Comparison of ENCODE assay signal across 8 cellular contexts in the genomic region with DNA sequence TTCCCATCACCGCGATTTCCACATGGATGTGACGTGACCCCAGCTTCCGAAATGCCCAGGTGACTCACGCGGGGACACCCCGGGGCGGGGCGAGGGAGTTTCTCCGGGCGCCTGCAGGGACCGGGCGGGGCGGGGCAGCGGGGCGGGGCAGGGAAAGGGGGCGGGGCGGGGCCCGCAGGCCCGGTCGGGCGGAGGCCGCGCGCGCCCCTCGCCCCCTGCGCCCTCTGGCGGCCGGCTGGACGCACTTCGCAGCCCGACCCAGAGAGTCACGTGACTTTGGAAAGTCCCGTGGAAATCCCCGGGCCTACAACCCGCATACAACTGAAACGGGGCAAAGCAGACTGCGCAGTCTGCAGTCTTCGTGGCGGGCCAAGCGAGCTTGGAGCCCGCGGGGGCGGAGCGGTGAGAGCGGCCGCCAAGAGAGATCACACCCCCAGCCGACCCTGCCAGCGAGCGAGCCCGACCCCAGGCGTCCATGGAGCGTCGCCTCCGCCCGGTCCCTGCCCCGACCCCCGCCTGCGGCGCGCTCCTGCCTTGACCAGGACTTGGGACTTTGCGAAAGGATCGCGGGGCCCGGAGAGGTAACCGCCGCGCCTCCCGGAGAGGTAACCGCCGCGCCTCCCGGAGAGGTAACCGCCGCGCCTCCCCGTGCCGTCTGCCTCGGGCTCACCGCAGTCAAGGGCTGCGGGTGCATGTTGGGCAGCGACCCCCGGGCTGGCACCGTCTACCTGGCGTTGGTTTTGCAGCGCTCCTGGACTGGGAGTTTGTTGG. TPM values are rescaled to one million over a fixed set of nuclear protein-coding genes. Genes with fewer than 3 reads are reported as not detected.
DNase-seq lines count a peak whose midpoint lies in the region; ATAC-seq, FAIRE-seq and TF ChIP-seq lines count a peak whose summit lies in the region.

TNFAIP3 (plus strand) TSS at position 346 of the 771 bp plus-strand sequence. CDS start 3,969 bp downstream, outside the sequence.

- H3K27ac Mint-ChIP-seq in activated T-cell treated with anti-CD3 and anti-CD28 coated beads, Interleukin-2, amount 50 U/mL, for 72 hours: peak within 1 kb of the TSS; percentile 98
- peak within 1 kb of the TSS; percentile 96 to 99 (median 99) for H3K27ac Mint-ChIP-seq in naive thymus-derived CD8-positive, alpha-beta T cell
- H3K27ac Mint-ChIP-seq in stimulated activated naive B cell treated with anti-CD40 and anti-IgM and Interleukin-4, amounts not matched to agents 10 μg/mL and 1 μg/mL and 100 μg/mL, for 72 hours: peak within 1 kb of the TSS; percentile 97

- DNase-seq in DND-41 (peak; percentile 92), RCC 7860 (ENCODE audit: low spot score) (peak; percentile 85), fibroblast of gingiva (ENCODE audit: low read depth) (peak; percentile 94)
- DNase-seq in activated T-cell treated with anti-CD3 and anti-CD28 coated beads, Interleukin-2, amount 50 U/mL, for 72 hours: peak; percentile 96 to 98
- peak; percentile 93 to 100 (median 96) for DNase-seq in naive thymus-derived CD8-positive, alpha-beta T cell
- peak; percentile 96 for DNase-seq in stimulated activated naive B cell treated with anti-CD40 and anti-IgM and Interleukin-4, amounts not matched to agents 10 μg/mL and 1 μg/mL and 100 μg/mL, for 72 hours

- peak; percentile 57; the same call in 1 of the 2 replicates for TF ChIP-seq RAD21 in Ishikawa (IDR thresholded peaks at IDR 0.05; ENCODE audit: low read depth)

- ATAC-seq in DND-41 (ENCODE audit: insufficient read depth, low read depth) (peak; percentile 67), GM21619 (IDR thresholded peaks at IDR 0.05; ENCODE audit: unreplicated experiment) (peak; percentile 61)
- peak; percentile 79 to 80 for ATAC-seq in activated T-cell treated with anti-CD3 and anti-CD28 coated beads, Interleukin-2, amount 50 U/mL, for 72 hours (replicated peaks in 1 of 2)
- peak; percentile 71 to 74 for ATAC-seq in naive thymus-derived CD8-positive, alpha-beta T cell
- ATAC-seq in stimulated activated naive B cell treated with anti-CD40 and anti-IgM and Interleukin-4, amounts not matched to agents 10 μg/mL and 1 μg/mL and 100 μg/mL, for 72 hours (replicated peaks): peak; percentile 76 to 79

- peak within 1 kb of the TSS; percentile 66 for H2AFZ ChIP-seq in DND-41 (ENCODE audit: low read depth, low read length)

- FAIRE-seq in RCC 7860 (lab: Jason Lieb, UNC): no peak

- H3K9me3 Mint-ChIP-seq in activated T-cell treated with anti-CD3 and anti-CD28 coated beads, Interleukin-2, amount 50 U/mL, for 72 hours: no peaks in the 10 kb centered on the region
- H3K9me3 Mint-ChIP-seq in naive thymus-derived CD8-positive, alpha-beta T cell: no peaks in the 10 kb centered on the region
- peaks cover 2 to 3% of the 10 kb centered on the region in 2 donors for H3K9me3 Mint-ChIP-seq in stimulated activated naive B cell treated with anti-CD40 and anti-IgM and Interleukin-4, amounts not matched to agents 10 μg/mL and 1 μg/mL and 100 μg/mL, for 72 hours

- peaks cover 39 to 48% of the 10 kb centered on the region in 2 donors for H3K36me3 Mint-ChIP-seq in activated T-cell treated with anti-CD3 and anti-CD28 coated beads, Interleukin-2, amount 50 U/mL, for 72 hours (ENCODE audit: insufficient read depth in 2 of 2)
- peaks cover 4 to 21% (median 20%) of the 10 kb centered on the region in 3 donors for H3K36me3 Mint-ChIP-seq in naive thymus-derived CD8-positive, alpha-beta T cell
- H3K36me3 Mint-ChIP-seq in stimulated activated naive B cell treated with anti-CD40 and anti-IgM and Interleukin-4, amounts not matched to agents 10 μg/mL and 1 μg/mL and 100 μg/mL, for 72 hours: peaks cover 49 to 67% of the 10 kb centered on the region in 2 donors

- H3K9ac ChIP-seq in DND-41 (ENCODE audit: low read depth, low read length): peak within 1 kb of the TSS; percentile 92

- peaks cover 59% of the 10 kb centered on the region for H3K36me3 ChIP-seq in DND-41 (ENCODE audit: insufficient read depth, low read length)

- TF ChIP-seq CTCF in DND-41 (IDR thresholded peaks at IDR 0.05; ENCODE audit: borderline replicate concordance, extremely low read depth, low read length, poor library complexity, severe bottlenecking): peak; percentile 85

- TF ChIP-seq EP300 in Ishikawa (IDR thresholded peaks at IDR 0.05; ENCODE audit: borderline replicate concordance): no peak

- peaks cover 68% of the 10 kb centered on the region for H3K4me1 ChIP-seq in DND-41 (ENCODE audit: insufficient read depth, low read length)

- peak within 1 kb of the TSS; percentile 93 to 99 for H3K4me3 Mint-ChIP-seq in activated T-cell treated with anti-CD3 and anti-CD28 coated beads, Interleukin-2, amount 50 U/mL, for 72 hours
- H3K4me3 Mint-ChIP-seq in naive thymus-derived CD8-positive, alpha-beta T cell: peak within 1 kb of the TSS; percentile 92 to 99 (median 96)
- peak within 1 kb of the TSS; percentile 87 to 88 for H3K4me3 Mint-ChIP-seq in stimulated activated naive B cell treated with anti-CD40 and anti-IgM and Interleukin-4, amounts not matched to agents 10 μg/mL and 1 μg/mL and 100 μg/mL, for 72 hours

- no peaks in the 10 kb centered on the region for H3K9me3 ChIP-seq in DND-41 (ENCODE audit: insufficient read depth, low read length, severe bottlenecking)

- H3K79me2 ChIP-seq in DND-41 (ENCODE audit: insufficient read depth, low read length): peaks cover 92% of the 10 kb centered on the region

- H3K4me2 ChIP-seq in DND-41 (ENCODE audit: insufficient read depth, low read length): peak within 1 kb of the TSS; percentile 89

- no peaks in the 10 kb centered on the region for H3K27me3 Mint-ChIP-seq in activated T-cell treated with anti-CD3 and anti-CD28 coated beads, Interleukin-2, amount 50 U/mL, for 72 hours (ENCODE audit: low read depth)
- H3K27me3 Mint-ChIP-seq in naive thymus-derived CD8-positive, alpha-beta T cell: no peaks in the 10 kb centered on the region
- no peaks in the 10 kb centered on the region for H3K27me3 Mint-ChIP-seq in stimulated activated naive B cell treated with anti-CD40 and anti-IgM and Interleukin-4, amounts not matched to agents 10 μg/mL and 1 μg/mL and 100 μg/mL, for 72 hours

- H4K20me1 ChIP-seq in DND-41 (ENCODE audit: insufficient read depth, low read length): peaks cover 30% of the 10 kb centered on the region; the same call in 1 of the 2 replicates

- POLR2A ChIA-PET in naive thymus-derived CD8-positive, alpha-beta T cell (lab: Charles Lee): interaction anchor here (0.5 to 3.5 kb wide), 35 partner anchors 10 to 596 kb away, joined by 3 to 77 read pairs (median 5); no protein-coding TSS in a partner anchor

- H3K27me3 ChIP-seq in DND-41 (ENCODE audit: insufficient read depth, low read length, poor library complexity): no peaks in the 10 kb centered on the region

- H3K4me1 Mint-ChIP-seq in activated T-cell treated with anti-CD3 and anti-CD28 coated beads, Interleukin-2, amount 50 U/mL, for 72 hours (ENCODE audit: low read depth): peaks cover 31% of the 10 kb centered on the region
- H3K4me1 Mint-ChIP-seq in naive thymus-derived CD8-positive, alpha-beta T cell: peaks cover 38 to 66% (median 60%) of the 10 kb centered on the region in 4 donors
- H3K4me1 Mint-ChIP-seq in stimulated activated naive B cell treated with anti-CD40 and anti-IgM and Interleukin-4, amounts not matched to agents 10 μg/mL and 1 μg/mL and 100 μg/mL, for 72 hours: peaks cover 30 to 66% of the 10 kb centered on the region in 2 donors

- H3K27ac ChIP-seq in DND-41 (ENCODE audit: low read length): peak within 1 kb of the TSS; percentile 92

- H3K4me3 ChIP-seq in DND-41 (ENCODE audit: low read depth in 1 of 2, low read length in 2 of 2): peak within 1 kb of the TSS; percentile 61 to 83

TF ChIP-seq in Ishikawa, 13 proteins besides CTCF, POLR2A, EP300 and RAD21 (continues in another document):
- TF ChIP-seq, protein P1, sequence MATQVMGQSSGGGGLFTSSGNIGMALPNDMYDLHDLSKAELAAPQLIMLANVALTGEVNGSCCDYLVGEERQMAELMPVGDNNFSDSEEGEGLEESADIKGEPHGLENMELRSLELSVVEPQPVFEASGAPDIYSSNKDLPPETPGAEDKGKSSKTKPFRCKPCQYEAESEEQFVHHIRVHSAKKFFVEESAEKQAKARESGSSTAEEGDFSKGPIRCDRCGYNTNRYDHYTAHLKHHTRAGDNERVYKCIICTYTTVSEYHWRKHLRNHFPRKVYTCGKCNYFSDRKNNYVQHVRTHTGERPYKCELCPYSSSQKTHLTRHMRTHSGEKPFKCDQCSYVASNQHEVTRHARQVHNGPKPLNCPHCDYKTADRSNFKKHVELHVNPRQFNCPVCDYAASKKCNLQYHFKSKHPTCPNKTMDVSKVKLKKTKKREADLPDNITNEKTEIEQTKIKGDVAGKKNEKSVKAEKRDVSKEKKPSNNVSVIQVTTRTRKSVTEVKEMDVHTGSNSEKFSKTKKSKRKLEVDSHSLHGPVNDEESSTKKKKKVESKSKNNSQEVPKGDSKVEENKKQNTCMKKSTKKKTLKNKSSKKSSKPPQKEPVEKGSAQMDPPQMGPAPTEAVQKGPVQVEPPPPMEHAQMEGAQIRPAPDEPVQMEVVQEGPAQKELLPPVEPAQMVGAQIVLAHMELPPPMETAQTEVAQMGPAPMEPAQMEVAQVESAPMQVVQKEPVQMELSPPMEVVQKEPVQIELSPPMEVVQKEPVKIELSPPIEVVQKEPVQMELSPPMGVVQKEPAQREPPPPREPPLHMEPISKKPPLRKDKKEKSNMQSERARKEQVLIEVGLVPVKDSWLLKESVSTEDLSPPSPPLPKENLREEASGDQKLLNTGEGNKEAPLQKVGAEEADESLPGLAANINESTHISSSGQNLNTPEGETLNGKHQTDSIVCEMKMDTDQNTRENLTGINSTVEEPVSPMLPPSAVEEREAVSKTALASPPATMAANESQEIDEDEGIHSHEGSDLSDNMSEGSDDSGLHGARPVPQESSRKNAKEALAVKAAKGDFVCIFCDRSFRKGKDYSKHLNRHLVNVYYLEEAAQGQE (IDR thresholded peaks at IDR 0.05; ENCODE audit: low read depth): no peak
- TF ChIP-seq EGR1 (IDR thresholded peaks at IDR 0.05) (no peak), TCF12 (IDR thresholded peaks at IDR 0.05; ENCODE audit: low read depth) (peak; percentile 50; the same call in 1 of the 2 replicates), TAF1 (IDR thresholded peaks at IDR 0.05; ENCODE audit: low read depth) (no peak; the same call in 1 of the 2 replicates), CREB1 (IDR thresholded peaks at IDR 0.05; ENCODE audit: low read depth) (0 out of 2 replicates have a peak, but pooled peaks have one; percentile 39)
- TF ChIP-seq, protein P2, sequence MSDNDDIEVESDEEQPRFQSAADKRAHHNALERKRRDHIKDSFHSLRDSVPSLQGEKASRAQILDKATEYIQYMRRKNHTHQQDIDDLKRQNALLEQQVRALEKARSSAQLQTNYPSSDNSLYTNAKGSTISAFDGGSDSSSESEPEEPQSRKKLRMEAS (IDR thresholded peaks at IDR 0.05): peak; percentile 48

RNA-seq across cellular contexts. Expression of gene TNFAIP3, which starts in this region (rescaled TPM):
- 100 to 1,000 TPM; 350 to 510 TPM for total RNA-seq in activated T-cell treated with anti-CD3 and anti-CD28 coated beads, Interleukin-2, amount 50 U/mL, for 72 hours
- 100 to 1,000 TPM; 108 to 114 TPM for total RNA-seq in naive thymus-derived CD8-positive, alpha-beta T cell
- 100 to 1,000 TPM in 1 of 3 donors, 10 to 100 TPM in 2; 61.5 to 139 (median 84.3) TPM for polyA plus RNA-seq in naive thymus-derived CD8-positive, alpha-beta T cell

Comparison
In these comparisons a context has a peak if more than half of its experiments do, and no peak if none do; other contexts are left out.
1. Peak in every context shown above with its lines: DNase-seq, ATAC-seq, H3K4me3 ChIP-seq and H3K27ac ChIP-seq.